Comparison of ENCODE assay signal across 14 cellular contexts in the genomic region with DNA sequence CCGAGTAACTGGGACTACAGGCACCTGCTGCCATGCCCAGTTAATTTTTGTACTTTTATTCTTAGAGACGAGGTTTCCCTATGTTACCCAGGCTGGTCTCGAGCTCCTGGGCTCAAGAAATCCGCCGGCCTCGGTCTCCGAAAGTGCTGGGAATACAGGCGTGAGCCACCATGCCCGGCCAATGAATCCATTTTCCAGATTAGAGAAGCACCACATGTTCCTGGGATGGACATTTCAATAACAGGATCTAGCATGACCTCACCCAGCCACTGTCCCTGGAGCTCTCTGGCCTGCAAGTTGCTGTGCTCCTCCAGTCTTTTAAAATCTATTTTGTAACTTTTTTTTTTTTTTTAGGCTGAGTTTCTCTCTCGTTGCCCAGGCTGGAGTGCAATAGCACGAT. TPM values are rescaled to one million over a fixed set of nuclear protein-coding genes. Genes with fewer than 3 reads are reported as not detected.
DNase-seq lines count a peak whose midpoint lies in the region; ATAC-seq, FAIRE-seq and TF ChIP-seq lines count a peak whose summit lies in the region.
"Had no signal": no experiment of that assay in that cellular context is flagged by ENCODE, and none has a peak within 500 bp of the region (broad histone marks: within the 10 kb centered on the region; RNA-seq: fewer than 3 reads in every experiment).

No MANE protein-coding gene starts in this region.

- no peak for DNase-seq in CD14-positive monocyte (ENCODE audit: low spot score)
- DNase-seq in CD8-positive, alpha-beta T cell, result no peak
- no peak for DNase-seq in activated CD8-positive, alpha-beta T cell treated with anti-CD3 and anti-CD28 coated beads, Interleukin-2, amount 10 ng/mL, durations not matched to agents 7 days and 5 days
- DNase-seq in naive thymus-derived CD4-positive, alpha-beta T cell, result no peak
- DNase-seq in H54 (ENCODE audit: insufficient read length, low spot score), result no peak
- DNase-seq: NCI-H1417; NCI-H446; stimulated activated CD4-positive, alpha-beta T cell treated with anti-CD3 and anti-CD28 coated beads, Interleukin-1b, Interleukin-23, amount 100 ng/mL, for 48 hours had no signal

- no peaks in the 10 kb centered on the region for H3K27me3 ChIP-seq in CD8-positive, alpha-beta T cell (ENCODE audit: insufficient read depth, low read length)
- H3K27me3 ChIP-seq in naive thymus-derived CD4-positive, alpha-beta T cell (ENCODE audit: control insufficient read depth in 2 of 2, insufficient read depth in 2 of 2, low read length in 2 of 2), result no peaks in the 10 kb centered on the region

- H3K9me3 ChIP-seq in CD8-positive, alpha-beta T cell (ENCODE audit: low read length), result no peaks in the 10 kb centered on the region
- no peaks in the 10 kb centered on the region for H3K9me3 ChIP-seq in naive thymus-derived CD4-positive, alpha-beta T cell (ENCODE audit: control insufficient read depth in 2 of 3, low read length in 3 of 3)

- peak overlapping the region; percentile 98 to 99 (median 99) for H3K27ac Mint-ChIP-seq in CD14-positive monocyte
- peak overlapping the region; percentile 92 for H3K27ac Mint-ChIP-seq in CD8-positive, alpha-beta T cell
- H3K27ac Mint-ChIP-seq in activated CD8-positive, alpha-beta T cell treated with anti-CD3 and anti-CD28 coated beads, Interleukin-2, amount 10 ng/mL, durations not matched to agents 7 days and 5 days, result peak overlapping the region; percentile 94
- peak overlapping the region; percentile 89 to 99 (median 98) for H3K27ac Mint-ChIP-seq in naive thymus-derived CD4-positive, alpha-beta T cell

- intact Hi-C loops in CD14-positive monocyte (cut with micrococcal nuclease), result loop anchor here in 1 of 2 donors (10.0 kb wide), 1 partner anchor 422 kb away; the partner anchor contains the start of gene CRIP1
- intact Hi-C loops in CD8-positive, alpha-beta T cell (cut with DNase I, micrococcal nuclease), result loop anchor here in 1 of 2 experiments (10.0 kb wide), 1 partner anchor 422 kb away; the partner anchor contains the start of gene CRIP1
- intact Hi-C loops in naive thymus-derived CD4-positive, alpha-beta T cell (cut with micrococcal nuclease), result no loop called here

- FAIRE-seq in H54 (lab: Jason Lieb, UNC), result no peak
- FAIRE-seq: G401.6, H1 had no signal

- H3K4me1 ChIP-seq in CD8-positive, alpha-beta T cell (ENCODE audit: insufficient read depth, low read length), result peaks cover 90% of the 10 kb centered on the region
- H3K4me1 ChIP-seq in naive thymus-derived CD4-positive, alpha-beta T cell (ENCODE audit: control insufficient read depth in 2 of 2, insufficient read depth in 2 of 2, low read length in 2 of 2), result peaks cover 70 to 88% of the 10 kb centered on the region in 2 donors

- peaks cover 90% of the 10 kb centered on the region for H3K4me1 Mint-ChIP-seq in CD14-positive monocyte
- peaks cover 78% of the 10 kb centered on the region for H3K4me1 Mint-ChIP-seq in CD8-positive, alpha-beta T cell (ENCODE audit: low read depth)
- H3K4me1 Mint-ChIP-seq in activated CD8-positive, alpha-beta T cell treated with anti-CD3 and anti-CD28 coated beads, Interleukin-2, amount 10 ng/mL, durations not matched to agents 7 days and 5 days (ENCODE audit: low read depth), result peaks cover 81% of the 10 kb centered on the region
- H3K4me1 Mint-ChIP-seq in naive thymus-derived CD4-positive, alpha-beta T cell, result peaks cover 44 to 87% (median 64%) of the 10 kb centered on the region in 7 donors

- H3K27me3 Mint-ChIP-seq in CD14-positive monocyte (ENCODE audit: low read depth in 3 of 3), result peaks cover 0 to 3% (median 0%) of the 10 kb centered on the region in 3 donors
- no peaks in the 10 kb centered on the region for H3K27me3 Mint-ChIP-seq in CD8-positive, alpha-beta T cell (ENCODE audit: low read depth)
- H3K27me3 Mint-ChIP-seq in activated CD8-positive, alpha-beta T cell treated with anti-CD3 and anti-CD28 coated beads, Interleukin-2, amount 10 ng/mL, durations not matched to agents 7 days and 5 days (ENCODE audit: low read depth), result no peaks in the 10 kb centered on the region
- H3K27me3 Mint-ChIP-seq in naive thymus-derived CD4-positive, alpha-beta T cell, result no peaks in the 10 kb centered on the region

- H3K27ac ChIP-seq in CD8-positive, alpha-beta T cell (ENCODE audit: low read depth, low read length), result peak overlapping the region; percentile 97
- H3K27ac ChIP-seq in naive thymus-derived CD4-positive, alpha-beta T cell (ENCODE audit: low read depth, low read length), result peak overlapping the region; percentile 96
- H3K27ac ChIP-seq: KMS-11 had no signal

- ATAC-seq in CD8-positive, alpha-beta T cell, result no peak
- no peak for ATAC-seq in activated CD8-positive, alpha-beta T cell treated with anti-CD3 and anti-CD28 coated beads, Interleukin-2, amount 10 ng/mL, durations not matched to agents 7 days and 5 days
- no peak for ATAC-seq in naive thymus-derived CD4-positive, alpha-beta T cell
- ATAC-seq in HG03045 (IDR thresholded peaks at IDR 0.05; ENCODE audit: unreplicated experiment), result no peak
- ATAC-seq in GM19463 (IDR thresholded peaks at IDR 0.05; ENCODE audit: unreplicated experiment), result no peak
- ATAC-seq: activated CD4-positive, CD25-positive, alpha-beta regulatory T cell treated with anti-CD3 and anti-CD28 coated beads, Interleukin-2, amount 50 U/mL, for 24 hours had no signal

- TF ChIP-seq CTCF in CD14-positive monocyte (IDR thresholded peaks at IDR 0.05), result no peak
- no peak for TF ChIP-seq CTCF in CD8-positive, alpha-beta T cell (IDR thresholded peaks at IDR 0.05)

- H3K4me3 ChIP-seq in CD8-positive, alpha-beta T cell (ENCODE audit: low read depth, low read length), result peak overlapping the region; percentile 42
- H3K4me3 ChIP-seq in naive thymus-derived CD4-positive, alpha-beta T cell (ENCODE audit: low read length), result peak overlapping the region; percentile 26

- CTCF ChIA-PET in CD8-positive, alpha-beta T cell (lab: Charles Lee), result interaction anchor here (0.8 to 13.0 kb wide), 4 partner anchors 10 to 444 kb away, joined by 3 to 213 read pairs (median 64); no protein-coding TSS in a partner anchor
- CTCF ChIA-PET in activated CD8-positive, alpha-beta T cell treated with anti-CD3 and anti-CD28 coated beads, Interleukin-2, amount 10 ng/mL, durations not matched to agents 7 days and 5 days (lab: Charles Lee), result interaction anchor here (0.8 to 12.2 kb wide), 3 partner anchors 11 to 25 kb away, joined by 4 to 134 read pairs (median 92); no protein-coding TSS in a partner anchor
- CTCF ChIA-PET in naive thymus-derived CD4-positive, alpha-beta T cell (lab: Charles Lee), result interaction anchor here (0.8 to 6.7 kb wide), 3 partner anchors 24 to 269 kb away, joined by 3 to 39 read pairs (median 5); no protein-coding TSS in a partner anchor

- POLR2A ChIA-PET in CD8-positive, alpha-beta T cell (lab: Charles Lee), result interaction anchor here (1.1 to 6.3 kb wide), 5 partner anchors 10 to 23 kb away, joined by 3 to 43 read pairs (median 3); no protein-coding TSS in a partner anchor
- POLR2A ChIA-PET in activated CD8-positive, alpha-beta T cell treated with anti-CD3 and anti-CD28 coated beads, Interleukin-2, amount 10 ng/mL, durations not matched to agents 7 days and 5 days (lab: Charles Lee), result interaction anchor here (0.6 to 2.1 kb wide), 4 partner anchors 12 to 1838 kb away, joined by 3 to 14 read pairs (median 6); no protein-coding TSS in a partner anchor
- POLR2A ChIA-PET in naive thymus-derived CD4-positive, alpha-beta T cell (lab: Charles Lee), result interaction anchor here (0.6 to 7.0 kb wide), 7 partner anchors 9 to 400 kb away, joined by 3 to 71 read pairs (median 4); no protein-coding TSS in a partner anchor

- H3K4me3 Mint-ChIP-seq in CD14-positive monocyte, result peak overlapping the region; percentile 95 to 96
- H3K4me3 Mint-ChIP-seq in CD8-positive, alpha-beta T cell, result peak overlapping the region; percentile 94
- H3K4me3 Mint-ChIP-seq in activated CD8-positive, alpha-beta T cell treated with anti-CD3 and anti-CD28 coated beads, Interleukin-2, amount 10 ng/mL, durations not matched to agents 7 days and 5 days, result peak overlapping the region; percentile 88
- peak overlapping the region; percentile 82 to 96 (median 92) for H3K4me3 Mint-ChIP-seq in naive thymus-derived CD4-positive, alpha-beta T cell

- peaks cover 0 to 4% (median 0%) of the 10 kb centered on the region in 7 donors for H3K9me3 Mint-ChIP-seq in CD14-positive monocyte
- no peaks in the 10 kb centered on the region for H3K9me3 Mint-ChIP-seq in CD8-positive, alpha-beta T cell
- H3K9me3 Mint-ChIP-seq in activated CD8-positive, alpha-beta T cell treated with anti-CD3 and anti-CD28 coated beads, Interleukin-2, amount 10 ng/mL, durations not matched to agents 7 days and 5 days (ENCODE audit: insufficient read depth), result no peaks in the 10 kb centered on the region
- no peaks in the 10 kb centered on the region for H3K9me3 Mint-ChIP-seq in naive thymus-derived CD4-positive, alpha-beta T cell

- H3K36me3 Mint-ChIP-seq in CD14-positive monocyte, result peaks cover 12 to 23% of the 10 kb centered on the region in 2 donors
- H3K36me3 Mint-ChIP-seq in CD8-positive, alpha-beta T cell, result peaks cover 20% of the 10 kb centered on the region
- peaks cover 39% of the 10 kb centered on the region for H3K36me3 Mint-ChIP-seq in activated CD8-positive, alpha-beta T cell treated with anti-CD3 and anti-CD28 coated beads, Interleukin-2, amount 10 ng/mL, durations not matched to agents 7 days and 5 days (ENCODE audit: low read depth)
- peaks cover 0 to 16% (median 6%) of the 10 kb centered on the region in 5 donors for H3K36me3 Mint-ChIP-seq in naive thymus-derived CD4-positive, alpha-beta T cell

- H3K36me3 ChIP-seq in CD8-positive, alpha-beta T cell (ENCODE audit: insufficient read depth, low read length), result peaks cover 6% of the 10 kb centered on the region
- H3K36me3 ChIP-seq in naive thymus-derived CD4-positive, alpha-beta T cell (ENCODE audit: control insufficient read depth in 2 of 3, insufficient read depth in 3 of 3, low read length in 3 of 3), result peaks cover 0 to 2% (median 0%) of the 10 kb centered on the region in 3 experiments

- TF ChIP-seq POLR2A in H54 (IDR thresholded peaks at IDR 0.05; ENCODE audit: low read depth, low read length), result no peak

RNA-seq across cellular contexts. Expression of gene GPR132, which starts 2.2 kb away (rescaled TPM):
- 10 to 100 TPM in 1 of 2 donors, 1 to 10 TPM in 1; 6.3 to 13.0 TPM for polyA plus RNA-seq in CD14-positive monocyte
- 100 to 1,000 TPM in 1 of 2 experiments, 10 to 100 TPM in 1; 91.8 to 101 TPM for total RNA-seq in CD8-positive, alpha-beta T cell
- total RNA-seq in activated CD8-positive, alpha-beta T cell treated with anti-CD3 and anti-CD28 coated beads, Interleukin-2, amount 10 ng/mL, durations not matched to agents 7 days and 5 days, result 10 to 100 TPM; 35.7 to 40.4 TPM
- 10 to 100 TPM; 37.8 to 58.7 (median 45.2) TPM for total RNA-seq in naive thymus-derived CD4-positive, alpha-beta T cell
- 10 to 100 TPM in 1 of 2 donors, 1 to 10 TPM in 1; 9.3 to 40.2 TPM for polyA plus RNA-seq in naive thymus-derived CD4-positive, alpha-beta T cell
- total RNA-seq: H1 had no signal

RNA-seq across cellular contexts. Expression of gene CDCA4, which starts 42.2 kb away (rescaled TPM):
- polyA plus RNA-seq in CD14-positive monocyte, result 10 to 100 TPM in 1 of 2 donors, 1 to 10 TPM in 1; 8.6 to 12.0 TPM
- total RNA-seq in CD8-positive, alpha-beta T cell, result 10 to 100 TPM; 20.2 to 22.9 TPM
- 10 to 100 TPM; 59.9 to 62.3 TPM for total RNA-seq in activated CD8-positive, alpha-beta T cell treated with anti-CD3 and anti-CD28 coated beads, Interleukin-2, amount 10 ng/mL, durations not matched to agents 7 days and 5 days
- total RNA-seq in naive thymus-derived CD4-positive, alpha-beta T cell, result 10 to 100 TPM; 12.7 to 47.8 (median 14.0) TPM
- 10 to 100 TPM in 1 of 2 donors, 1 to 10 TPM in 1; 8.0 to 12.1 TPM for polyA plus RNA-seq in naive thymus-derived CD4-positive, alpha-beta T cell
